In the genomic region with DNA sequence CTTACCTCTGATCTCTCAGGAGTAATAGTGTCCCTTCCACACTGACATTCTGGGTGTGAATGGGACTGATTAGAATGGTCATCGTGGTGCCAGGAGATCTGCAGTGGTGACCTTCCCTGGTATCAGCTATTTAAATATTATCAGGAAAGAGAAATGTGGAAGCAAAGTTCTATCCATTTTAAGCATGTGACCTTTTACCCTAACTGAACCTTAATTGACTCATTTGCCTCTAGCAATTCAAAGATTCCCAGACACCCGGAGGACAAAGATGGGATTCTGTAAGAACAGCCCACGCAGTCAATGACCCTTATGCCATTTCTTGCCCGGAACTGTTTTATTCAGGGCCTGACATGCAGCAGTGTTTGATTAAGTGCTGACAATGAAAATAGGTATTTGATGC, we compare ENCODE assay signal across 12 cellular contexts. TPM values are rescaled to one million over a fixed set of nuclear protein-coding genes. Genes with fewer than 3 reads are reported as not detected.
DNase-seq lines count a peak whose midpoint lies in the region; ATAC-seq and TF ChIP-seq lines count a peak whose summit lies in the region.
"Had no signal": no experiment of that assay in that cellular context is flagged by ENCODE, and none has a peak within 500 bp of the region (broad histone marks: within the 10 kb centered on the region; RNA-seq: fewer than 3 reads in every experiment).

No MANE protein-coding gene starts in this region.

- H3K4me3 ChIP-seq in right cardiac atrium (ENCODE audit: low read length) = no peak overlapping the region
- no peak overlapping the region for H3K4me3 ChIP-seq in right atrium auricular region
- no peak overlapping the region for H3K4me3 ChIP-seq in breast epithelium
- no peak overlapping the region for H3K4me3 ChIP-seq in mesenchymal stem cell (ENCODE audit: insufficient read depth in 1 of 2, low read depth in 1 of 2, low read length in 2 of 2)
- H3K4me3 ChIP-seq: cardiac muscle cell, upper lobe of left lung had no signal

- H3K27me3 ChIP-seq in right cardiac atrium (ENCODE audit: control insufficient read depth, insufficient read depth) (no peaks in the 10 kb centered on the region), right atrium auricular region (no peaks in the 10 kb centered on the region), breast epithelium (no peaks in the 10 kb centered on the region), mesenchymal stem cell (ENCODE audit: control insufficient read depth in 1 of 2, insufficient read depth in 1 of 2, low read length in 2 of 2) (no peaks in the 10 kb centered on the region)
- H3K27me3 ChIP-seq: cardiac muscle cell, upper lobe of left lung had no signal

- DNase-seq in right cardiac atrium = no peak
- DNase-seq in right atrium auricular region (ENCODE audit: low spot score) = no peak
- no peak for DNase-seq in breast epithelium (ENCODE audit: low spot score in 2 of 2)
- no peak for DNase-seq in mesenchymal stem cell
- DNase-seq in NCI-H1105 treated with DMSO at 0.1 percent for 48 hours (lab: John Stamatoyannopoulos, UW) = no peak
- DNase-seq: KG1, NCI-H1930, upper lobe of left lung had no signal

- H3K4me2 ChIP-seq in mesenchymal stem cell (ENCODE audit: low read length, poor library complexity, severe bottlenecking) = peak overlapping the region; percentile 20

- TF ChIP-seq CTCF in right atrium auricular region (IDR thresholded peaks at IDR 0.05) (no peak), breast epithelium (IDR thresholded peaks at IDR 0.05) (no peak)

- no peak overlapping the region for H2BK5ac ChIP-seq in mesenchymal stem cell (ENCODE audit: low read depth, low read length, poor library complexity, severe bottlenecking)

- no peak overlapping the region for H2AFZ ChIP-seq in mesenchymal stem cell (ENCODE audit: low read depth, low read length)

- peak overlapping the region; percentile 30 to 64 for H2BK12ac ChIP-seq in mesenchymal stem cell (ENCODE audit: low read length in 2 of 2)

- intact Hi-C loops in right cardiac atrium (cut with DNase I) (no loop called here), breast epithelium (cut with DNase I; ENCODE audit: low total_unique reads) (loop anchor here (10.0 kb wide), 1 partner anchor 73 kb away; no protein-coding TSS in a partner anchor)

- peak overlapping the region; percentile 37 for H3K27ac ChIP-seq in right cardiac atrium (ENCODE audit: low read length)
- H3K27ac ChIP-seq in right atrium auricular region = no peak overlapping the region
- peak overlapping the region; percentile 2 to 77 for H3K27ac ChIP-seq in breast epithelium
- H3K27ac ChIP-seq in mesenchymal stem cell (ENCODE audit: low read length, poor library complexity, severe bottlenecking) = no peak overlapping the region
- H3K27ac ChIP-seq: cardiac muscle cell had no signal

- H3K23ac ChIP-seq in mesenchymal stem cell (ENCODE audit: low read length in 2 of 2) = no peak overlapping the region

- H4K8ac ChIP-seq in mesenchymal stem cell (ENCODE audit: low read length) = peak overlapping the region; percentile 41

- H2AK5ac ChIP-seq in mesenchymal stem cell (ENCODE audit: low read length, severe bottlenecking) = no peak overlapping the region

- TF ChIP-seq POLR2A in breast epithelium (IDR thresholded peaks at IDR 0.05) = no peak

- no peaks in the 10 kb centered on the region for H3K79me1 ChIP-seq in mesenchymal stem cell (replicated peaks; ENCODE audit: low read length, poor library complexity, severe bottlenecking)

- H3K36me3 ChIP-seq in right atrium auricular region = no peaks in the 10 kb centered on the region
- no peaks in the 10 kb centered on the region for H3K36me3 ChIP-seq in breast epithelium
- no peaks in the 10 kb centered on the region for H3K36me3 ChIP-seq in mesenchymal stem cell (ENCODE audit: control insufficient read depth in 1 of 2, insufficient read depth in 2 of 2, low read depth in 1 of 2, low read length in 2 of 2)
- H3K36me3 ChIP-seq: cardiac muscle cell, upper lobe of left lung had no signal

- H3K9me3 ChIP-seq in right cardiac atrium (ENCODE audit: control insufficient read depth, low read length) (no peaks in the 10 kb centered on the region), right atrium auricular region (no peaks in the 10 kb centered on the region), breast epithelium (no peaks in the 10 kb centered on the region), mesenchymal stem cell (ENCODE audit: control insufficient read depth, low read length) (no peaks in the 10 kb centered on the region)
- H3K9me3 ChIP-seq: upper lobe of left lung had no signal

- no peak overlapping the region for H2BK120ac ChIP-seq in mesenchymal stem cell (ENCODE audit: low read depth, low read length)

- no peak overlapping the region for H2BK15ac ChIP-seq in mesenchymal stem cell (ENCODE audit: low read depth, poor library complexity, severe bottlenecking)

- H3K4ac ChIP-seq in mesenchymal stem cell (ENCODE audit: low read depth in 1 of 2, low read length in 2 of 2) = peak overlapping the region in 1 of 2 experiments; percentile 42

- peak overlapping the region; percentile 32 for H4K91ac ChIP-seq in mesenchymal stem cell (ENCODE audit: low read length)

- H3K18ac ChIP-seq in mesenchymal stem cell (ENCODE audit: low read depth in 1 of 2, low read length in 2 of 2) = peak overlapping the region; percentile 67 to 82

- WGBS in right cardiac atrium = 66% methylated on average over 4 of the region's 4 CpGs
- WGBS in mesenchymal stem cell = 72% methylated on average over 4 of the region's 4 CpGs

- H3K14ac ChIP-seq in mesenchymal stem cell (ENCODE audit: low read length in 2 of 2) = no peak overlapping the region

- ATAC-seq in right cardiac atrium (no peak), GM19463 (IDR thresholded peaks at IDR 0.05; ENCODE audit: unreplicated experiment) (no peak), GM19023 (IDR thresholded peaks at IDR 0.05; ENCODE audit: unreplicated experiment) (no peak), GM21619 (IDR thresholded peaks at IDR 0.05; ENCODE audit: unreplicated experiment) (no peak)

- H3K4me1 ChIP-seq in right cardiac atrium (ENCODE audit: control insufficient read depth, insufficient read depth, low read length) (peaks cover 32% of the 10 kb centered on the region), right atrium auricular region (peaks cover 0 to 52% of the 10 kb centered on the region in 2 donors), breast epithelium (no peaks in the 10 kb centered on the region), mesenchymal stem cell (ENCODE audit: control insufficient read depth, insufficient read depth, low read depth, low read length) (peaks cover 23% of the 10 kb centered on the region)

- peak overlapping the region; percentile 61 for H3K9ac ChIP-seq in mesenchymal stem cell (ENCODE audit: low read length)

RNA-seq across cellular contexts. Expression of a gene that starts 10.3 kb away (rescaled TPM):
- total RNA-seq in right cardiac atrium (1 to 10 TPM in 1 of 4 donors, under 1 TPM in 3; 0.77 to 1.1 (median 0.91) TPM), right atrium auricular region (under 1 TPM; 0.52 to 0.59 TPM), breast epithelium (under 1 TPM in 2 of 3 donors, not detected in 1; 0.15 to 0.80 TPM)
- polyA plus RNA-seq in right cardiac atrium = 0.61 TPM
- not detected for polyA plus RNA-seq in mesenchymal stem cell (2013, experiment 1 of 2)
- polyA plus RNA-seq in mesenchymal stem cell (2013, experiment 2 of 2) = not detected
- total RNA-seq: cardiac muscle cell had no signal
- polyA plus RNA-seq: cardiac muscle cell had no signal

Comparison
In these comparisons a context has a peak if more than half of its experiments do, and no peak if none do; other contexts are left out.
1. H3K27ac ChIP-seq: peak in right cardiac atrium (single experiment) and breast epithelium (2 of 2); none in right atrium auricular region (0 of 2) and mesenchymal stem cell (single experiment).